ENCODE assay signal across 24 cellular contexts in genomic region chrX:28491941-28492340, GRCh38.
"Had no signal": no experiment of that assay in that cellular context is flagged by ENCODE, and none has a peak within 500 bp of the region (broad histone marks: within the 10 kb centered on the region; RNA-seq: fewer than 3 reads in every experiment).

No MANE protein-coding gene starts in this region.

- H3K4me1 ChIP-seq: left ventricle myocardium inferior, pancreas, prostate gland, tibial nerve, uterus had no signal

- H3K27me3 ChIP-seq: pancreas, tibial nerve, uterus had no signal

- H3K36me3 ChIP-seq: left ventricle myocardium inferior, pancreas, prostate gland, tibial nerve, uterus had no signal

- H3K27ac ChIP-seq: left ventricle myocardium inferior, pancreas, prostate gland, skin epidermis, tibial nerve, uterus had no signal

- DNase-seq: hypothalamus; immature natural killer cell; islet precursor cell; left ventricle myocardium inferior; midbrain; mucosa of descending colon; naive thymus-derived CD4-positive, alpha-beta T cell; pancreas; posterior cingulate gyrus; retina; right cardiac atrium; stimulated activated CD4-positive, alpha-beta T cell treated with anti-CD3 and anti-CD28 coated beads, Interleukin-12 subunit alpha, Interleukin-12 subunit beta, amount 100 ng/mL, for 4 hours; stimulated activated CD4-positive, alpha-beta T cell treated with anti-CD3 and anti-CD28 coated beads, Interleukin-15, amount 100 ng/mL, for 24 hours; stimulated activated CD4-positive, alpha-beta T cell treated with anti-CD3 and anti-CD28 coated beads, Interleukin-2, amount 100 ng/mL, for 24 hours; stimulated activated CD4-positive, alpha-beta T cell treated with anti-CD3 and anti-CD28 coated beads, Interleukin-4, amount 100 ng/mL, for 24 hours; stimulated activated CD8-positive, alpha-beta memory T cell treated with anti-CD3 and anti-CD28 coated beads, Interleukin-4, amount 100 ng/mL, for 48 hours; stimulated activated naive CD4-positive, alpha-beta T cell treated with Interleukin-2 at 50 U/mL for 16 hours; stimulated activated naive CD8-positive, alpha-beta T cell treated with anti-CD3 and anti-CD28 coated beads, Interleukin-15, amount 100 ng/mL, for 72 hours; substantia nigra; uterus had no signal

- H3K9me3 ChIP-seq: left ventricle myocardium inferior, mucosa of descending colon, pancreas, prostate gland, tibial nerve, uterus had no signal

- H3K4me3 ChIP-seq: left ventricle myocardium inferior, lung, mucosa of descending colon, pancreas, prostate gland, skin epidermis, tibial nerve, uterus had no signal
